Comparison of ENCODE assay signal across 8 cellular contexts in genomic region chr10:14839305-14839695, GRCh38. TPM values are rescaled to one million over a fixed set of nuclear protein-coding genes. Genes with fewer than 3 reads are reported as not detected.
DNase-seq lines count a peak whose midpoint lies in the region; ATAC-seq and TF ChIP-seq lines count a peak whose summit lies in the region.

No MANE protein-coding gene starts in this region.

- TF ChIP-seq CTCF in GM13976 (IDR thresholded peaks at IDR 0.05; ENCODE audit: borderline replicate concordance, control extremely low read depth, extremely low read depth, insufficient read depth, missing control alignments), result no peak

- H3K4me3 ChIP-seq in iPS-15b (ENCODE audit: low read depth, low read length), result peak overlapping the region; percentile 95

- H3K27ac Mint-ChIP-seq in activated CD4-positive, alpha-beta memory T cell treated with anti-CD3 and anti-CD28 coated beads, Interleukin-2, amount 10 ng/mL, durations not matched to agents 7 days and 5 days, result peak overlapping the region; percentile 82
- H3K27ac Mint-ChIP-seq in stimulated activated naive CD8-positive, alpha-beta T cell treated with anti-CD3 and anti-CD28 coated beads, Interleukin-15, Interleukin-2, amounts not matched to agents 100 ng/mL and 50 ng/mL, for 24 hours, result peak overlapping the region; percentile 87

- peaks cover 2% of the 10 kb centered on the region for H3K4me1 ChIP-seq in iPS-15b (ENCODE audit: control insufficient read depth, insufficient read depth, low read length)

- H3K4me3 Mint-ChIP-seq in activated CD4-positive, alpha-beta memory T cell treated with anti-CD3 and anti-CD28 coated beads, Interleukin-2, amount 10 ng/mL, durations not matched to agents 7 days and 5 days, result peak overlapping the region; percentile 88
- H3K4me3 Mint-ChIP-seq in stimulated activated naive CD8-positive, alpha-beta T cell treated with anti-CD3 and anti-CD28 coated beads, Interleukin-15, Interleukin-2, amounts not matched to agents 100 ng/mL and 50 ng/mL, for 24 hours, result peak overlapping the region; percentile 96

- H3K27me3 ChIP-seq in iPS-15b (ENCODE audit: control insufficient read depth, insufficient read depth, low read length), result no peaks in the 10 kb centered on the region

- H3K27me3 Mint-ChIP-seq in activated CD4-positive, alpha-beta memory T cell treated with anti-CD3 and anti-CD28 coated beads, Interleukin-2, amount 10 ng/mL, durations not matched to agents 7 days and 5 days, result no peaks in the 10 kb centered on the region
- no peaks in the 10 kb centered on the region for H3K27me3 Mint-ChIP-seq in stimulated activated naive CD8-positive, alpha-beta T cell treated with anti-CD3 and anti-CD28 coated beads, Interleukin-15, Interleukin-2, amounts not matched to agents 100 ng/mL and 50 ng/mL, for 24 hours

- ATAC-seq in GM18519 (IDR thresholded peaks at IDR 0.05; ENCODE audit: low FRiP score, unreplicated experiment), result no peak

- peak; percentile 6 for DNase-seq in activated CD4-positive, alpha-beta T cell treated with anti-CD3 and anti-CD28 coated beads for 48 hours
- DNase-seq in activated CD4-positive, alpha-beta T cell treated with anti-CD3 and anti-CD28 coated beads, Interleukin-2, amount 50 U/mL, for 4 hours, result no peak
- DNase-seq in activated CD4-positive, alpha-beta memory T cell treated with anti-CD3 and anti-CD28 coated beads, Interleukin-2, amount 10 ng/mL, durations not matched to agents 7 days and 5 days, result peak; percentile 26
- DNase-seq in GM13976 (ENCODE audit: low spot score) (no peak), occipital lobe (lab: John Stamatoyannopoulos, UW) (no peak)

- in situ Hi-C loops in GM13976 (cut with MboI; ENCODE audit: low sequenced_read_pairs, unreplicated experiment), result no loop called here

- no peaks in the 10 kb centered on the region for H3K9me3 ChIP-seq in iPS-15b (ENCODE audit: control insufficient read depth, insufficient read depth, low read length)

- peaks cover 25% of the 10 kb centered on the region for H3K36me3 ChIP-seq in iPS-15b (ENCODE audit: control insufficient read depth, insufficient read depth, low read length)

- peaks cover 24% of the 10 kb centered on the region for H3K4me1 Mint-ChIP-seq in activated CD4-positive, alpha-beta memory T cell treated with anti-CD3 and anti-CD28 coated beads, Interleukin-2, amount 10 ng/mL, durations not matched to agents 7 days and 5 days
- H3K4me1 Mint-ChIP-seq in stimulated activated naive CD8-positive, alpha-beta T cell treated with anti-CD3 and anti-CD28 coated beads, Interleukin-15, Interleukin-2, amounts not matched to agents 100 ng/mL and 50 ng/mL, for 24 hours (ENCODE audit: low read depth), result peaks cover 24% of the 10 kb centered on the region

- POLR2A ChIA-PET in activated CD4-positive, alpha-beta memory T cell treated with anti-CD3 and anti-CD28 coated beads, Interleukin-2, amount 10 ng/mL, durations not matched to agents 7 days and 5 days (lab: Charles Lee), result interaction anchor here (0.6 to 3.5 kb wide), 15 partner anchors 9 to 654 kb away, joined by 3 to 53 read pairs (median 11); partner anchors contain the start of genes DCLRE1C and SUV39H2

- CTCF ChIA-PET in activated CD4-positive, alpha-beta memory T cell treated with anti-CD3 and anti-CD28 coated beads, Interleukin-2, amount 10 ng/mL, durations not matched to agents 7 days and 5 days (lab: Charles Lee), result interaction anchor here (1.4 to 2.3 kb wide), 2 partner anchors 120 to 340 kb away, joined by 3 to 11 read pairs; partner anchors contain the start of gene MEIG1

- peak overlapping the region; percentile 96 for H3K9ac ChIP-seq in iPS-15b (ENCODE audit: low read depth, low read length)

- peaks cover 37% of the 10 kb centered on the region for H3K36me3 Mint-ChIP-seq in activated CD4-positive, alpha-beta memory T cell treated with anti-CD3 and anti-CD28 coated beads, Interleukin-2, amount 10 ng/mL, durations not matched to agents 7 days and 5 days (ENCODE audit: low read depth)
- H3K36me3 Mint-ChIP-seq in stimulated activated naive CD8-positive, alpha-beta T cell treated with anti-CD3 and anti-CD28 coated beads, Interleukin-15, Interleukin-2, amounts not matched to agents 100 ng/mL and 50 ng/mL, for 24 hours (ENCODE audit: low read depth), result peaks cover 56% of the 10 kb centered on the region

- no peaks in the 10 kb centered on the region for H3K9me3 Mint-ChIP-seq in activated CD4-positive, alpha-beta memory T cell treated with anti-CD3 and anti-CD28 coated beads, Interleukin-2, amount 10 ng/mL, durations not matched to agents 7 days and 5 days
- no peaks in the 10 kb centered on the region for H3K9me3 Mint-ChIP-seq in stimulated activated naive CD8-positive, alpha-beta T cell treated with anti-CD3 and anti-CD28 coated beads, Interleukin-15, Interleukin-2, amounts not matched to agents 100 ng/mL and 50 ng/mL, for 24 hours

RNA-seq across cellular contexts. Expression of gene HSPA14, which starts 1.2 kb away (rescaled TPM):
- total RNA-seq in activated CD4-positive, alpha-beta memory T cell treated with anti-CD3 and anti-CD28 coated beads, Interleukin-2, amount 10 ng/mL, durations not matched to agents 7 days and 5 days, result 10 to 100 TPM; 21.9 to 23.1 TPM
- total RNA-seq in occipital lobe, result 14.8 TPM

RNA-seq across cellular contexts. Expression of gene MSANTD7, which starts 1.2 kb away (rescaled TPM):
- total RNA-seq in activated CD4-positive, alpha-beta memory T cell treated with anti-CD3 and anti-CD28 coated beads, Interleukin-2, amount 10 ng/mL, durations not matched to agents 7 days and 5 days, result 10 to 100 TPM; 15.5 to 18.7 TPM
- total RNA-seq in occipital lobe, result 34.3 TPM

RNA-seq across cellular contexts. Expression of gene CDNF, which starts 1.5 kb away (rescaled TPM):
- total RNA-seq in activated CD4-positive, alpha-beta memory T cell treated with anti-CD3 and anti-CD28 coated beads, Interleukin-2, amount 10 ng/mL, durations not matched to agents 7 days and 5 days, result under 1 TPM; 0.63 to 0.75 TPM
- 1.4 TPM for total RNA-seq in occipital lobe

RNA-seq across cellular contexts. Expression of gene SUV39H2, which starts 39.4 kb away (rescaled TPM):
- total RNA-seq in activated CD4-positive, alpha-beta memory T cell treated with anti-CD3 and anti-CD28 coated beads, Interleukin-2, amount 10 ng/mL, durations not matched to agents 7 days and 5 days, result 10 to 100 TPM; 24.5 to 25.2 TPM
- total RNA-seq in occipital lobe, result 30.6 TPM

Comparison
In these comparisons a context has a peak if more than half of its experiments do, and no peak if none do; other contexts are left out.
1. DNase-seq: peak in activated CD4-positive, alpha-beta T cell treated with anti-CD3 and anti-CD28 coated beads for 48 hours (single experiment) and activated CD4-positive, alpha-beta memory T cell treated with anti-CD3 and anti-CD28 coated beads, Interleukin-2, amount 10 ng/mL, durations not matched to agents 7 days and 5 days (single experiment); none in activated CD4-positive, alpha-beta T cell treated with anti-CD3 and anti-CD28 coated beads, Interleukin-2, amount 50 U/mL, for 4 hours (0 of 2), GM13976 (single experiment) and occipital lobe (single experiment).